In the genomic region with DNA sequence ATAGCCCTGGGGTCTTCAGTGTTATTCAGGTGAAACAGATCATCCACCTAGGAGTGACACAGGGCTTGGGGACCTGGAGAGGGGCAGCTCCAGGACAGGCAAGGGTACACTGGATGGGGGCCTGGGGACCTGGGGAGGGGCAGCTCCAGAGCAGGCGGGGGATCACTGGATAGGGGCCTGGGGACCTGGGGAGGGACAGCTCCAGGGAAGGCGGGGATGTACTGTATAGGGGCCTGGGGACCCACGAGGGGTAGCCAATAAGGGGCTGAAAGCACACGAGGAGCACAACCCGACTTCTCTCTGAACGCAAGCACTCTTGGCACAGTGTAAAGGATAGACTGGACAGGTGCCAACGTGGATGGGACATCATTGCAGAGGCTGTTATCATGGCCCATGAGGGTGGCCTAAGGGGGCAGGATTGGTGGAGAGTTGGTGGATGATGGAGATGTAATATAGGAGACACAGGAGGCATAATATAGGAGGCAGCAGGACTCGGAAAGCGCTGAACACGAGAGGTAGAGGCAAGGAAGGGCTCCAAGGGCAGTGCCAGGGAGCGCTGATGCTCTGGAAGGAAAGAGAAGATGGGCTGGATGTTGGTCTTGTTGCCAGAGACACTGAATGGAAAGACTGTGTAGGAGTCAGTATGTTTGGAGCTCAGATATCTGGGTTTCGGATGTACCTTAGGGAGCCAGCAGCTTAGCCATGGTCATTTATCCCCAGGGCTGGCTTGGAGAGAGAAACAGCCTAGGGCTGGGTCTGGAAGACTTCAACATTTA, we compare ENCODE assay signal across 12 cellular contexts. TPM values are rescaled to one million over a fixed set of nuclear protein-coding genes. Genes with fewer than 3 reads are reported as not detected.
A peak's percentile ranks its signal among the peaks of the same experiment; 100 is the strongest.
DNase-seq lines count a peak whose midpoint lies in the region; ATAC-seq, FAIRE-seq and TF ChIP-seq lines count a peak whose summit lies in the region.
"Had no signal": no experiment of that assay in that cellular context is flagged by ENCODE, and none has a peak within 500 bp of the region (broad histone marks: within the 10 kb centered on the region; RNA-seq: fewer than 3 reads in every experiment).

No MANE protein-coding gene starts in this region.

- no peak for TF ChIP-seq EP300 in GM12878 (IDR thresholded peaks at IDR 0.05; ENCODE audit: borderline replicate concordance in 1 of 2, control insufficient read depth in 1 of 2, low read depth in 2 of 2, low read length in 2 of 2)

- POLR2A ChIA-PET in GM12878 (lab: Charles Lee) = interaction anchor here (1.6 kb wide), 1 partner anchor 195 kb away, joined by 7 read pairs; no protein-coding TSS in a partner anchor

- no peaks in the 10 kb centered on the region for H3K79me2 ChIP-seq in GM12878 (ENCODE audit: control insufficient read depth, insufficient read depth, low read length)

- in situ Hi-C loops in GM12878 (cut with MboI) = loop anchor here (5.0 kb wide), 2 partner anchors 114 to 194 kb away; no protein-coding TSS in a partner anchor

- H4K20me1 ChIP-seq in GM12878 (ENCODE audit: control insufficient read depth, insufficient read depth) = no peaks in the 10 kb centered on the region

- no peak overlapping the region for H3K4me3 ChIP-seq in heart left ventricle
- no peak overlapping the region for H3K4me3 ChIP-seq in GM12878
- no peak overlapping the region for H3K4me3 ChIP-seq in upper lobe of right lung
- H3K4me3 ChIP-seq: uterus had no signal

- ATAC-seq in heart left ventricle (peak in 3 of 4 donors; percentile 16 to 33 (median 28)), HG03159 (IDR thresholded peaks at IDR 0.05; ENCODE audit: unreplicated experiment) (peak; percentile 8), GM12878 (peak; percentile 8; the same call in 2 of the 3 replicates), upper lobe of right lung (peak; percentile 9)

- DNase-seq in heart left ventricle = no peak
- DNase-seq in cardiac septum (ENCODE audit: low spot score) = no peak
- DNase-seq in GM12878 (ENCODE audit: low read depth, low spot score) = no peak
- no peak for DNase-seq in upper lobe of right lung
- DNase-seq in urothelium cell line (ENCODE audit: low spot score) = no peak
- no peak for DNase-seq in NCI-H146 treated with DMSO at 0.1 percent for 48 hours (lab: John Stamatoyannopoulos, UW; ENCODE audit: unreplicated experiment)
- DNase-seq in stimulated activated CD4-positive, alpha-beta T cell treated with anti-CD3 and anti-CD28 coated beads, Interleukin-4, amount 100 ng/mL, for 24 hours = no peak

- no peaks in the 10 kb centered on the region for H3K9me3 ChIP-seq in heart left ventricle
- H3K9me3 ChIP-seq in GM12878 (replicated peaks; ENCODE audit: control insufficient read depth, insufficient read depth, low read length) = no peaks in the 10 kb centered on the region
- no peaks in the 10 kb centered on the region for H3K9me3 ChIP-seq in upper lobe of right lung
- H3K9me3 ChIP-seq: uterus had no signal

- TF ChIP-seq RAD21 in GM12878 (IDR thresholded peaks at IDR 0.05; ENCODE audit: insufficient read depth, low read depth, low read length) = no peak

- intact Hi-C loops in heart left ventricle (cut with DNase I) (loop anchor here (1.0 to 10.0 kb wide), 16 partner anchors 38 to 526 kb away; a partner anchor contains a TSS), cardiac septum (cut with DNase I) (loop anchor here (1.0 to 10.0 kb wide), 4 partner anchors 39 to 526 kb away; a partner anchor contains a TSS), GM12878 (cut with micrococcal nuclease; ENCODE audit: unreplicated experiment) (loop anchor here (1.0 to 5.0 kb wide), 7 partner anchors 38 to 764 kb away; a partner anchor contains a TSS), upper lobe of right lung (cut with DNase I) (no loop called here)

- no peak for TF ChIP-seq POLR2A in heart left ventricle (IDR thresholded peaks at IDR 0.05)
- TF ChIP-seq POLR2A in GM12878 (IDR thresholded peaks at IDR 0.05; ENCODE audit: low read depth, low read length) = no peak

- H3K4me1 ChIP-seq in heart left ventricle = peaks cover 0 to 13% (median 0%) of the 10 kb centered on the region in 12 donors
- no peaks in the 10 kb centered on the region for H3K4me1 ChIP-seq in GM12878 (ENCODE audit: control insufficient read depth, insufficient read depth, low read length)
- peaks cover 4% of the 10 kb centered on the region for H3K4me1 ChIP-seq in upper lobe of right lung
- H3K4me1 ChIP-seq: uterus had no signal

- H3K36me3 ChIP-seq in heart left ventricle (peaks cover 0 to 26% (median 0%) of the 10 kb centered on the region in 9 donors), GM12878 (ENCODE audit: control insufficient read depth in 2 of 2, insufficient read depth in 2 of 2, low read length in 1 of 2) (no peaks in the 10 kb centered on the region), upper lobe of right lung (no peaks in the 10 kb centered on the region)
- H3K36me3 ChIP-seq: uterus had no signal

- TF ChIP-seq CTCF in heart left ventricle (IDR thresholded peaks at IDR 0.05) = no peak
- no peak for TF ChIP-seq CTCF in GM12878 (IDR thresholded peaks at IDR 0.05 in 2 of 3, conservative IDR thresholded peaks at IDR 0.05 in 1 of 3; ENCODE audit: control insufficient read depth in 2 of 3, extremely low read depth in 1 of 3, insufficient read depth in 1 of 3, low read depth in 3 of 3, low read length in 3 of 3)
- no peak for TF ChIP-seq CTCF in upper lobe of right lung (IDR thresholded peaks at IDR 0.05)

- no peak overlapping the region for H3K9ac ChIP-seq in GM12878 (ENCODE audit: control insufficient read depth, insufficient read depth, low read length)

- RAD21 ChIA-PET in GM12878 (lab: Charles Lee; ENCODE audit: unreplicated experiment) = interaction anchor here (0.9 to 3.8 kb wide), 10 partner anchors 43 to 521 kb away, joined by 3 to 25 read pairs (median 6); no protein-coding TSS in a partner anchor

- FAIRE-seq in GM12878 (lab: Jason Lieb, UNC) = no peak
- FAIRE-seq in urothelium cell line (lab: Jason Lieb, UNC) = no peak
- FAIRE-seq: RCC 7860 had no signal

- H3K27ac ChIP-seq in heart left ventricle = no peak overlapping the region
- H3K27ac ChIP-seq in GM12878 (ENCODE audit: control insufficient read depth, insufficient read depth) = no peak overlapping the region
- no peak overlapping the region for H3K27ac ChIP-seq in upper lobe of right lung
- H3K27ac ChIP-seq: uterus had no signal

- SMC1A ChIA-PET in GM12878 (lab: Charles Lee; ENCODE audit: uncharacterized antibody, unreplicated experiment) = interaction anchor here (0.9 to 3.1 kb wide), 7 partner anchors 38 to 272 kb away, joined by 3 to 35 read pairs (median 5); a partner anchor contains a TSS

- no peak overlapping the region for H3K4me2 ChIP-seq in GM12878 (ENCODE audit: control insufficient read depth, insufficient read depth)

- no peak overlapping the region for H2AFZ ChIP-seq in GM12878 (ENCODE audit: control insufficient read depth, low read depth, low read length)

- WGBS in heart left ventricle, 4 donors = 68 to 73% (median 70%) methylated on average over 12 of the region's 12 CpGs
- WGBS in GM12878 (ENCODE audit: insufficient coverage, insufficient replicate concordance, low lambda C conversion rate, missing lambda C conversion rate) = 59% methylated on average over 10 of the region's 12 CpGs

- CTCF ChIA-PET in GM12878 (lab: Yijun Ruan, JAX) = interaction anchor here (0.7 to 9.8 kb wide), 19 partner anchors 8 to 522 kb away, joined by 3 to 105 read pairs (median 6); a partner anchor contains a TSS

- BruUV-seq in GM12878 (replicated peaks; lab: Mats Ljungman, UMichigan) = no TSS peak

- no peaks in the 10 kb centered on the region for H3K27me3 ChIP-seq in heart left ventricle
- H3K27me3 ChIP-seq in GM12878 (replicated peaks in 1 of 2; ENCODE audit: control insufficient read depth in 2 of 2, insufficient read depth in 2 of 2, low read length in 1 of 2) = no peaks in the 10 kb centered on the region
- peaks cover 2% of the 10 kb centered on the region for H3K27me3 ChIP-seq in upper lobe of right lung
- H3K27me3 ChIP-seq: uterus had no signal

TF ChIP-seq in GM12878, 131 proteins besides CTCF, POLR2A, EP300 and RAD21:
- no peak for TF ChIP-seq RB1 (IDR thresholded peaks at IDR 0.05; ENCODE audit: borderline replicate concordance)
- TF ChIP-seq SIX5 (IDR thresholded peaks at IDR 0.05; ENCODE audit: low read depth, low read length, severe bottlenecking) = no peak
- no peak for TF ChIP-seq STAT1 (conservative IDR thresholded peaks at IDR 0.05)
- TF ChIP-seq YBX1 (IDR thresholded peaks at IDR 0.05) = no peak

RNA-seq across cellular contexts. Expression of a gene that starts 37.9 kb away (rescaled TPM):
- total RNA-seq in heart left ventricle = 10 to 100 TPM in 1 of 9 donors, 1 to 10 TPM in 6, under 1 TPM in 2; 0.88 to 15.6 (median 1.6) TPM
- 1 to 10 TPM in 1 of 2 donors, under 1 TPM in 1; 0.39 to 1.4 TPM for polyA plus RNA-seq in heart left ventricle
- total RNA-seq in cardiac septum = 2.6 TPM
- total RNA-seq in GM12878 (2013; cell fraction: nucleolus; rRNA removed) = not detected in 2 replicates
- total RNA-seq in GM12878 (2014; rRNA removed) = not detected in 2 replicates
- not detected in 2 replicates for total RNA-seq in GM12878 (2014; rRNA removed; fragmentation: Illumina TruSeq; extraction: Trizol)
- total RNA-seq in GM12878 (2021) = not detected in 2 replicates
- not detected for polyA plus RNA-seq in GM12878 (2011; ENCODE audit: low read depth)
- 0.23 and 0.46 TPM in 2 replicates for polyA plus RNA-seq in GM12878 (2011; rRNA removed)
- polyA plus RNA-seq in GM12878 (2011; cell fraction: cytosol; rRNA removed) = 0.30 and 0.34 TPM in 2 replicates
- not detected in 2 replicates for polyA plus RNA-seq in GM12878 (2011; cell fraction: nucleus; rRNA removed)
- polyA plus RNA-seq in GM12878 (2012) = 0.45 TPM in 1 of 2 replicates, not detected in the other
- polyA plus RNA-seq in GM12878 (2014; fragmentation: Illumina TruSeq; extraction: Trizol) = not detected in 2 replicates
- not detected for polyA plus RNA-seq in GM12878 (2014; fragmentation: Nextera tagmentation; extraction: Ambion mirVana)
- 0.11 TPM in 1 of 2 replicates, not detected in the other for polyA plus RNA-seq in GM12878 (2014; rRNA removed)
- polyA plus RNA-seq in GM12878 (2016; fragmentation: Nextera tagmentation; extraction: Ambion mirVana) = not detected
- 0.31 TPM in 1 of 2 replicates, not detected in the other for polyA minus RNA-seq in GM12878 (2011; rRNA and poly(A)+ RNA removed)
- not detected in 2 replicates for polyA minus RNA-seq in GM12878 (2011; cell fraction: cytosol; rRNA and poly(A)+ RNA removed)
- polyA minus RNA-seq in GM12878 (2011; cell fraction: nucleus; rRNA and poly(A)+ RNA removed) = not detected in 2 replicates
- 5.6 TPM for total RNA-seq in upper lobe of right lung
- total RNA-seq: H7, NCI-H460 had no signal
